ENCODE assay signal across 1 cellular context in genomic region chr16:66471696-66472393, GRCh38.
TF ChIP-seq lines count a peak whose summit lies in the region.

No MANE protein-coding gene starts in this region.

TF ChIP-seq in HepG2, 621 proteins besides CTCF, POLR2A, EP300 and RAD21:
- TF ChIP-seq STAG1 (CRISPR knock-in tag; IDR thresholded peaks at IDR 0.05) (peak; percentile 52), ZNF768 (CRISPR knock-in tag; IDR thresholded peaks at IDR 0.05) (peak; percentile 12; the same call in 1 of the 2 replicates), ZNF687 (CRISPR knock-in tag; IDR thresholded peaks at IDR 0.05) (0 out of 2 replicates have a peak, but pooled peaks have one; percentile 9), SMC3 (IDR thresholded peaks at IDR 0.05; ENCODE audit: low read length) (peak; percentile 35; the same call in 1 of the 2 replicates), HOXA3 (CRISPR knock-in tag; IDR thresholded peaks at IDR 0.05) (no peak)
